Comparison of ENCODE assay signal across 8 cellular contexts in genomic region chr3:150479370-150479769, GRCh38.
"Had no signal": no experiment of that assay in that cellular context is flagged by ENCODE, and none has a peak within 500 bp of the region (broad histone marks: within the 10 kb centered on the region; RNA-seq: fewer than 3 reads in every experiment).

No MANE protein-coding gene starts in this region.

- H3K4me1 ChIP-seq: HAP-1 had no signal

- H3K36me3 ChIP-seq: HAP-1 had no signal

- ATAC-seq: HCT116, K562 had no signal

- H3K27ac ChIP-seq: GM23248 had no signal

- DNase-seq: GM23248, GOT3, H7, HFFc6, IMR-90 had no signal

- H3K9me3 ChIP-seq: HAP-1 had no signal

- H3K9ac ChIP-seq: GM23248 had no signal

- H3K4me3 ChIP-seq: GM23248, HAP-1, K562 had no signal
